ENCODE assay signal across 17 cellular contexts in genomic region chr18:48886520-48887293, GRCh38.
DNase-seq lines count a peak whose midpoint lies in the region; ATAC-seq and TF ChIP-seq lines count a peak whose summit lies in the region.
"Had no signal": no experiment of that assay in that cellular context is flagged by ENCODE, and none has a peak within 500 bp of the region (broad histone marks: within the 10 kb centered on the region; RNA-seq: fewer than 3 reads in every experiment).

No MANE protein-coding gene starts in this region.

- no peak overlapping the region for H2AFZ ChIP-seq in osteoblast (ENCODE audit: low read length)

- H3K27ac ChIP-seq in osteoblast (ENCODE audit: low read depth, low read length): no peak overlapping the region
- no peak overlapping the region for H3K27ac ChIP-seq in WERI-Rb-1

- no peak overlapping the region for H3K4me3 Mint-ChIP-seq in stimulated activated naive CD8-positive, alpha-beta T cell treated with anti-CD3 and anti-CD28 coated beads, Interleukin-15, Interleukin-2, amounts not matched to agents 100 ng/mL and 50 ng/mL, for 24 hours
- no peak overlapping the region for H3K4me3 Mint-ChIP-seq in chondrocyte (ENCODE audit: unreplicated experiment)
- H3K4me3 Mint-ChIP-seq in naive thymus-derived CD8-positive, alpha-beta T cell: no peak overlapping the region
- H3K4me3 Mint-ChIP-seq: CD4-positive, CD25-positive, alpha-beta regulatory T cell; H9 had no signal

- TF ChIP-seq CTCF in chondrocyte (IDR thresholded peaks at IDR 0.05) (no peak), osteoblast (IDR thresholded peaks at IDR 0.05; ENCODE audit: extremely low read depth, low read depth, low read length) (no peak), WERI-Rb-1 (IDR thresholded peaks at IDR 0.05; ENCODE audit: low read depth, low read length) (no peak)

- H3K4me2 ChIP-seq in osteoblast (ENCODE audit: insufficient read depth, low read length): no peak overlapping the region

- POLR2A ChIA-PET in naive thymus-derived CD8-positive, alpha-beta T cell (lab: Charles Lee): no interaction called here

- H3K27ac Mint-ChIP-seq in stimulated activated naive CD8-positive, alpha-beta T cell treated with anti-CD3 and anti-CD28 coated beads, Interleukin-15, Interleukin-2, amounts not matched to agents 100 ng/mL and 50 ng/mL, for 24 hours: peak overlapping the region; percentile 31
- H3K27ac Mint-ChIP-seq in chondrocyte (ENCODE audit: unreplicated experiment): no peak overlapping the region
- peak overlapping the region in 2 of 10 donors; percentile 28 to 93 for H3K27ac Mint-ChIP-seq in naive thymus-derived CD8-positive, alpha-beta T cell
- H3K27ac Mint-ChIP-seq: CD4-positive, CD25-positive, alpha-beta regulatory T cell had no signal

- H4K20me1 ChIP-seq in osteoblast (ENCODE audit: insufficient read depth, low read length): no peaks in the 10 kb centered on the region

- no peaks in the 10 kb centered on the region for H3K27me3 ChIP-seq in osteoblast (ENCODE audit: insufficient read depth, low read length)
- no peaks in the 10 kb centered on the region for H3K27me3 ChIP-seq in WERI-Rb-1 (ENCODE audit: insufficient read depth, low read depth, severe bottlenecking)

- H3K36me3 ChIP-seq in osteoblast (ENCODE audit: insufficient read depth, low read length) (no peaks in the 10 kb centered on the region), WERI-Rb-1 (no peaks in the 10 kb centered on the region)

- H3K9me3 Mint-ChIP-seq in stimulated activated naive CD8-positive, alpha-beta T cell treated with anti-CD3 and anti-CD28 coated beads, Interleukin-15, Interleukin-2, amounts not matched to agents 100 ng/mL and 50 ng/mL, for 24 hours: no peaks in the 10 kb centered on the region
- no peaks in the 10 kb centered on the region for H3K9me3 Mint-ChIP-seq in chondrocyte (ENCODE audit: low read depth)
- H3K9me3 Mint-ChIP-seq in naive thymus-derived CD8-positive, alpha-beta T cell: no peaks in the 10 kb centered on the region
- H3K9me3 Mint-ChIP-seq: CD4-positive, CD25-positive, alpha-beta regulatory T cell; IgD-negative memory B cell had no signal

- H3K36me3 Mint-ChIP-seq in stimulated activated naive CD8-positive, alpha-beta T cell treated with anti-CD3 and anti-CD28 coated beads, Interleukin-15, Interleukin-2, amounts not matched to agents 100 ng/mL and 50 ng/mL, for 24 hours (ENCODE audit: low read depth): no peaks in the 10 kb centered on the region
- H3K36me3 Mint-ChIP-seq in chondrocyte (ENCODE audit: low read depth): no peaks in the 10 kb centered on the region
- H3K36me3 Mint-ChIP-seq in naive thymus-derived CD8-positive, alpha-beta T cell: no peaks in the 10 kb centered on the region
- H3K36me3 Mint-ChIP-seq: CD4-positive, CD25-positive, alpha-beta regulatory T cell had no signal

- H3K4me1 ChIP-seq in osteoblast (ENCODE audit: insufficient read depth, low read length): no peaks in the 10 kb centered on the region

- H3K4me3 ChIP-seq in osteoblast (ENCODE audit: insufficient read depth, low read length) (no peak overlapping the region), WERI-Rb-1 (ENCODE audit: low read depth, low read length) (no peak overlapping the region)

- H3K79me2 ChIP-seq in osteoblast (ENCODE audit: insufficient read depth, low read length): no peaks in the 10 kb centered on the region

- H3K4me1 Mint-ChIP-seq in stimulated activated naive CD8-positive, alpha-beta T cell treated with anti-CD3 and anti-CD28 coated beads, Interleukin-15, Interleukin-2, amounts not matched to agents 100 ng/mL and 50 ng/mL, for 24 hours (ENCODE audit: low read depth): no peaks in the 10 kb centered on the region
- peaks cover 53% of the 10 kb centered on the region for H3K4me1 Mint-ChIP-seq in chondrocyte (ENCODE audit: low read depth)
- peaks cover 0 to 8% (median 2%) of the 10 kb centered on the region in 4 donors for H3K4me1 Mint-ChIP-seq in naive thymus-derived CD8-positive, alpha-beta T cell

- H3K9me3 ChIP-seq in osteoblast (ENCODE audit: low read depth, low read length): no peaks in the 10 kb centered on the region
- peaks cover 14% of the 10 kb centered on the region for H3K9me3 ChIP-seq in WERI-Rb-1 (ENCODE audit: severe bottlenecking)

- no peak for ATAC-seq in stimulated activated naive CD8-positive, alpha-beta T cell treated with anti-CD3 and anti-CD28 coated beads, Interleukin-15, Interleukin-2, amounts not matched to agents 100 U/mL and 50 U/mL, for 24 hours
- ATAC-seq in naive thymus-derived CD8-positive, alpha-beta T cell: no peak
- ATAC-seq: PC-3 had no signal

- no peaks in the 10 kb centered on the region for H3K27me3 Mint-ChIP-seq in stimulated activated naive CD8-positive, alpha-beta T cell treated with anti-CD3 and anti-CD28 coated beads, Interleukin-15, Interleukin-2, amounts not matched to agents 100 ng/mL and 50 ng/mL, for 24 hours
- no peaks in the 10 kb centered on the region for H3K27me3 Mint-ChIP-seq in chondrocyte (ENCODE audit: low read depth)
- H3K27me3 Mint-ChIP-seq in naive thymus-derived CD8-positive, alpha-beta T cell: peaks cover 0 to 5% (median 0%) of the 10 kb centered on the region in 5 donors
- H3K27me3 Mint-ChIP-seq: CD4-positive, CD25-positive, alpha-beta regulatory T cell; IgD-negative memory B cell had no signal

- DNase-seq in stimulated activated naive CD8-positive, alpha-beta T cell treated with anti-CD3 and anti-CD28 coated beads, Interleukin-15, Interleukin-2, amounts not matched to agents 100 U/mL and 50 U/mL, for 24 hours: no peak
- peak; percentile 30 for DNase-seq in chondrocyte (ENCODE audit: low spot score)
- peak; percentile 42 for DNase-seq in osteoblast (ENCODE audit: insufficient read length, low spot score, missing footprints)
- no peak for DNase-seq in GM19238 (ENCODE audit: insufficient read length, low spot score)
- no peak for DNase-seq in WERI-Rb-1
- no peak for DNase-seq in naive thymus-derived CD8-positive, alpha-beta T cell
- DNase-seq: Calu3; CD4-positive, CD25-positive, alpha-beta regulatory T cell; H9; Kasumi-1; MM.1S; NCI-H1092 treated with DMSO at 0.1 percent for 48 hours; NCI-H1694; NCI-H82; PC-3 had no signal

Comparison
In these comparisons a context has a peak if more than half of its experiments do, and no peak if none do; other contexts are left out.
1. DNase-seq: peak in chondrocyte (single experiment) and osteoblast (single experiment); none in stimulated activated naive CD8-positive, alpha-beta T cell treated with anti-CD3 and anti-CD28 coated beads, Interleukin-15, Interleukin-2, amounts not matched to agents 100 U/mL and 50 U/mL, for 24 hours (single experiment), GM19238 (single experiment), WERI-Rb-1 (single experiment) and naive thymus-derived CD8-positive, alpha-beta T cell (0 of 10).